10 cellular contexts compared by ENCODE assay signal in genomic region chr12:58176296-58176869, GRCh38.
DNase-seq lines count a peak whose midpoint lies in the region; ATAC-seq and TF ChIP-seq lines count a peak whose summit lies in the region.
"Had no signal": no experiment of that assay in that cellular context is flagged by ENCODE, and none has a peak within 500 bp of the region (broad histone marks: within the 10 kb centered on the region; RNA-seq: fewer than 3 reads in every experiment).

No MANE protein-coding gene starts in this region.

- H3K4me3 ChIP-seq in Karpas-422 (ENCODE audit: low read length) (no peak overlapping the region), adrenal gland (no peak overlapping the region)
- H3K4me3 ChIP-seq: BLaER1 had no signal

- peaks cover 0 to 8% (median 3%) of the 10 kb centered on the region in 7 donors for H3K9me3 Mint-ChIP-seq in CD14-positive monocyte

- no peak overlapping the region for H3K4me3 Mint-ChIP-seq in CD14-positive monocyte

- WGBS in adrenal gland, 4 donors, result 42 to 67% (median 47%) methylated on average over 7 of the region's 7 CpGs

- no peak overlapping the region for H3K4me2 ChIP-seq in Karpas-422 (ENCODE audit: low read depth, low read length, poor library complexity, severe bottlenecking)
- H3K4me2 ChIP-seq: BLaER1 had no signal

- no peak overlapping the region for H3K27ac Mint-ChIP-seq in CD14-positive monocyte

- no peak overlapping the region for H2AFZ ChIP-seq in Karpas-422 (ENCODE audit: low read length)

- H3K4me1 Mint-ChIP-seq in CD14-positive monocyte, result no peaks in the 10 kb centered on the region

- H3K27me3 ChIP-seq in Karpas-422 (ENCODE audit: low read length), result no peaks in the 10 kb centered on the region
- H3K27me3 ChIP-seq in adrenal gland, result no peaks in the 10 kb centered on the region
- H3K27me3 ChIP-seq: BLaER1 had no signal

- H3K4me1 ChIP-seq in Karpas-422 (ENCODE audit: low read length), result no peaks in the 10 kb centered on the region
- peaks cover 0 to 6% of the 10 kb centered on the region in 2 donors for H3K4me1 ChIP-seq in adrenal gland (replicated peaks in 1 of 2)
- H3K4me1 ChIP-seq: BLaER1 had no signal

- ATAC-seq in left colon, result peak; percentile 68
- ATAC-seq in HG02852 (IDR thresholded peaks at IDR 0.05; ENCODE audit: unreplicated experiment), result no peak
- ATAC-seq: right cardiac atrium had no signal

- intact Hi-C loops in adrenal gland (cut with DNase I) (no loop called here), left colon (cut with DNase I, micrococcal nuclease) (no loop called here), CD14-positive monocyte (cut with micrococcal nuclease) (no loop called here)

- no peaks in the 10 kb centered on the region for H4K20me1 ChIP-seq in Karpas-422 (ENCODE audit: insufficient read depth, low read depth, low read length)
- H4K20me1 ChIP-seq: BLaER1 had no signal

- TF ChIP-seq POLR2A in adrenal gland (IDR thresholded peaks at IDR 0.05), result no peak

- no peaks in the 10 kb centered on the region for H3K9me2 ChIP-seq in Karpas-422 (replicated peaks; ENCODE audit: insufficient read depth, low read length)

- H3K9me3 ChIP-seq in Karpas-422 (ENCODE audit: low read length) (no peaks in the 10 kb centered on the region), adrenal gland (replicated peaks in 1 of 3) (no peaks in the 10 kb centered on the region)

- H3K27ac ChIP-seq in Karpas-422 (ENCODE audit: low read length), result no peak overlapping the region
- no peak overlapping the region for H3K27ac ChIP-seq in adrenal gland
- H3K27ac ChIP-seq: BLaER1 had no signal

- H3K79me2 ChIP-seq in Karpas-422 (ENCODE audit: low read length), result no peaks in the 10 kb centered on the region

- DNase-seq in NCI-H1436 (lab: John Stamatoyannopoulos, UW) (peak; percentile 26), NCI-H1436 treated with DMSO at 0.1 percent for 48 hours (lab: John Stamatoyannopoulos, UW) (no peak), Karpas-422 (peak; percentile 65), adrenal gland (peak in 3 of 7 donors; percentile 49 to 72 (median 62)), left colon (peak in 1 of 2 donors; percentile 59), CD14-positive monocyte (ENCODE audit: low spot score) (no peak), hepatic stellate cell (ENCODE audit: low spot score) (no peak)

- H3K9ac ChIP-seq in Karpas-422 (ENCODE audit: low read length), result no peak overlapping the region
- H3K9ac ChIP-seq: BLaER1 had no signal

- H3K27me3 Mint-ChIP-seq in CD14-positive monocyte (ENCODE audit: low read depth in 3 of 3), result peaks cover 0 to 5% (median 1%) of the 10 kb centered on the region in 3 donors

- H3K36me3 ChIP-seq in Karpas-422 (ENCODE audit: insufficient read depth, low read length), result no peaks in the 10 kb centered on the region
- H3K36me3 ChIP-seq in adrenal gland (replicated peaks in 1 of 2), result no peaks in the 10 kb centered on the region
- H3K36me3 ChIP-seq: BLaER1 had no signal

- no peaks in the 10 kb centered on the region for H3K36me3 Mint-ChIP-seq in CD14-positive monocyte

- peak; percentile 15 to 54 (median 31) for TF ChIP-seq CTCF in adrenal gland (IDR thresholded peaks at IDR 0.05)
- TF ChIP-seq CTCF in CD14-positive monocyte (IDR thresholded peaks at IDR 0.05), result no peak

Comparison
In these comparisons a context has a peak if more than half of its experiments do, and no peak if none do; other contexts are left out.
1. DNase-seq: peak in NCI-H1436 (single experiment) and Karpas-422 (single experiment); none in NCI-H1436 treated with DMSO at 0.1 percent for 48 hours (single experiment), CD14-positive monocyte (single experiment) and hepatic stellate cell (single experiment).